14 cellular contexts compared by ENCODE assay signal in the genomic region with DNA sequence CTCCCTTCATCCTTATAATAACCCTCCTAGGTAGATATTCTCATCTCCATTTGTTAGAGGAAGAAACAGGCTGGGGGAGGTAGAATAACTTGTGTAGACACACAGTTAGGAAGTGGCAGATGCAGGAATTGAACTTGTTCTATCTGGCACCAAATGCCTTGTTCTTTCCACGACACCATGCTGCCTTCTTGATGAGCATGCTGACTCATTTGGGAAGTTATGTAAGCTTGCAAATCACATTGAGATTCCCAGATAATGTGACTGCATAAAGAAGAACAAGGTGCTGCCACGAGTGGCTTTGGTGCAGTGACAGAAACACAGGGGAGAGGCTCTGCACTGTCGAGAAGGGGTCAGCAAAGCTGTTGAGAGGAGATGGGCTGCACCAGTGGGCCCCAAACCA. TPM values are rescaled to one million over a fixed set of nuclear protein-coding genes. Genes with fewer than 3 reads are reported as not detected.
DNase-seq lines count a peak whose midpoint lies in the region; TF ChIP-seq lines count a peak whose summit lies in the region.
"Had no signal": no experiment of that assay in that cellular context is flagged by ENCODE, and none has a peak within 500 bp of the region (broad histone marks: within the 10 kb centered on the region; RNA-seq: fewer than 3 reads in every experiment).

No MANE protein-coding gene starts in this region.

- TF ChIP-seq CTCF in fibroblast of pulmonary artery (IDR thresholded peaks at IDR 0.05; ENCODE audit: low read length, missing control alignments): no peak

- no peak overlapping the region for H3K4me3 ChIP-seq in HUES48 (ENCODE audit: low read depth, low read length)
- H3K4me3 ChIP-seq in fibroblast of pulmonary artery (replicated peaks; ENCODE audit: low read depth, low read length): no peak overlapping the region
- H3K4me3 ChIP-seq: transverse colon had no signal

- H3K9me3 ChIP-seq in HUES48 (ENCODE audit: control insufficient read depth, insufficient read depth, low read length): peaks cover 10% of the 10 kb centered on the region; the same call in 1 of the 2 replicates
- H3K9me3 ChIP-seq: transverse colon had no signal

- DNase-seq in amniotic epithelial cell (ENCODE audit: low read depth) (peak; percentile 35), fibroblast of pulmonary artery (ENCODE audit: low read depth) (peak; percentile 34), renal cortical epithelial cell (ENCODE audit: low read depth) (peak; percentile 65), KG1 (lab: John Stamatoyannopoulos, UW) (no peak), DMS79 treated with DMSO at 0.1 percent for 48 hours (lab: John Stamatoyannopoulos, UW) (no peak)
- DNase-seq in activated CD8-positive, alpha-beta memory T cell treated with anti-CD3 and anti-CD28 coated beads, Interleukin-2, amount 50 U/mL, for 4 hours: no peak
- no peak for DNase-seq in stimulated activated CD4-positive, alpha-beta T cell treated with anti-CD3 and anti-CD28 coated beads, Interleukin-4, amount 100 ng/mL, for 1 hour
- DNase-seq: activated B cell treated with CpG ODN at 0.5 μM for 24 hours; activated naive CD4-positive, alpha-beta T cell treated with Interleukin-2 at 50 U/mL for 16 hours; naive B cell; NCI-H1048; stimulated activated CD4-positive, alpha-beta T cell treated with anti-CD3 and anti-CD28 coated beads, Interleukin-1b, Interleukin-23, amount 100 ng/mL, for 48 hours; transverse colon had no signal

- peaks cover 34% of the 10 kb centered on the region for H3K4me1 ChIP-seq in HUES48 (ENCODE audit: control insufficient read depth, insufficient read depth, low read length)
- H3K4me1 ChIP-seq: transverse colon had no signal

- no peak overlapping the region for H3K9ac ChIP-seq in HUES48 (ENCODE audit: low read depth, low read length)

- no peaks in the 10 kb centered on the region for H3K36me3 ChIP-seq in HUES48 (ENCODE audit: control insufficient read depth, insufficient read depth, low read length)
- H3K36me3 ChIP-seq: transverse colon had no signal

- H3K27me3 ChIP-seq in HUES48 (ENCODE audit: control insufficient read depth, insufficient read depth, low read length): no peaks in the 10 kb centered on the region
- H3K27me3 ChIP-seq: transverse colon had no signal

- peak overlapping the region; percentile 79 for H3K27ac ChIP-seq in HUES48 (ENCODE audit: low read depth, low read length)

RNA-seq across cellular contexts. Expression of gene NDUFB4, which starts 27.5 kb away (rescaled TPM):
- 42.5 and 51.9 TPM in 2 replicates for total RNA-seq in renal cortical epithelial cell

Comparison
In these comparisons a context has a peak if more than half of its experiments do, and no peak if none do; other contexts are left out.
1. DNase-seq: peak in amniotic epithelial cell (single experiment), fibroblast of pulmonary artery (single experiment) and renal cortical epithelial cell (single experiment); none in KG1 (single experiment), DMS79 treated with DMSO at 0.1 percent for 48 hours (single experiment), activated CD8-positive, alpha-beta memory T cell treated with anti-CD3 and anti-CD28 coated beads, Interleukin-2, amount 50 U/mL, for 4 hours (single experiment) and stimulated activated CD4-positive, alpha-beta T cell treated with anti-CD3 and anti-CD28 coated beads, Interleukin-4, amount 100 ng/mL, for 1 hour (single experiment).